ENCODE assay signal across 23 cellular contexts in the genomic region with DNA sequence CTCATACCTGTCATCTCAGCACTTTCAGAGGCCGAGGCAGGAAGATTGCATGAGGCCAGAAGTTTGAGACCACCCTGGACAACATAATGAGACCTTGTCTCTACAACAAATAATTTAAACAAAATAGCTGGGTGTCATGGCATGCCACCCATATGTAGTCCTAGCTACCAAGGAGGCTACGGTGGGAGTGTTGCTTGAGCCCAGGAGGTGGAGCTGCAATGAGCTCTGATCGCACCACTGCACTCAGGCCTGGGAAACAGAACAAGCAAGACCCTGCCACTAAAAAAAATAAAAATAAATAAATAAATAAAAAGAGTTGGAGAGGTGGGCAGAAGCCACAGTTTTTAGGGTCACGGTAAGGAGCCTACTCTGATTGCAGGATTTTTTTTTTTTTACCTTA.
"Had no signal": no experiment of that assay in that cellular context is flagged by ENCODE, and none has a peak within 500 bp of the region (broad histone marks: within the 10 kb centered on the region; RNA-seq: fewer than 3 reads in every experiment).

No MANE protein-coding gene starts in this region.

- ATAC-seq: Panc1, PC-3, T-cell had no signal

- H3K27ac Mint-ChIP-seq: T-cell had no signal

- H3K27ac ChIP-seq: HL-60, RWPE1 had no signal

- H3K4me1 Mint-ChIP-seq: T-cell had no signal

- H3K4me3 Mint-ChIP-seq: T-cell had no signal

- H3K9me3 Mint-ChIP-seq: T-cell had no signal

- H3K9ac ChIP-seq: SK-N-SH had no signal

- H3K4me2 ChIP-seq: SK-N-SH had no signal

- DNase-seq: IMR-90, Karpas-422, KG1, MM.1S, NCI-H1092 treated with DMSO at 0.1 percent for 48 hours, NCI-H1436, NCI-H187, NCI-H2029 treated with DMSO at 0.1 percent for 48 hours, NCI-H2107, NCI-H226, NCI-H446, NCI-H510A, NCI-H524 treated with DMSO at 0.1 percent for 48 hours, NCI-H69, NCI-H774, PC-3, SHP77, SK-N-SH, SW 1271, T-cell had no signal

- H3K9me3 ChIP-seq: SK-N-SH had no signal

- H3K27me3 Mint-ChIP-seq: T-cell had no signal
